Comparison of ENCODE assay signal across 8 cellular contexts in genomic region chr1:18903313-18903671, GRCh38. TPM values are rescaled to one million over a fixed set of nuclear protein-coding genes. Genes with fewer than 3 reads are reported as not detected.
DNase-seq lines count a peak whose midpoint lies in the region; ATAC-seq and TF ChIP-seq lines count a peak whose summit lies in the region.

No MANE protein-coding gene starts in this region.

- H3K27me3 ChIP-seq in heart right ventricle (no peaks in the 10 kb centered on the region), brain microvascular endothelial cell (replicated peaks) (no peaks in the 10 kb centered on the region), mesendoderm (ENCODE audit: insufficient read depth, low read length, poor library complexity) (no peaks in the 10 kb centered on the region), uterus (no peaks in the 10 kb centered on the region)

- TF ChIP-seq CTCF in heart right ventricle (IDR thresholded peaks at IDR 0.05): no peak
- no peak for TF ChIP-seq CTCF in brain microvascular endothelial cell (IDR thresholded peaks at IDR 0.05; ENCODE audit: low read depth, low read length, missing control alignments)
- no peak for TF ChIP-seq CTCF in uterus (IDR thresholded peaks at IDR 0.05)

- no peak overlapping the region for H4K8ac ChIP-seq in mesendoderm (ENCODE audit: low read depth, low read length)

- peak overlapping the region; percentile 68 to 96 (median 81) for H3K4me3 ChIP-seq in heart right ventricle
- peak overlapping the region; percentile 81 for H3K4me3 ChIP-seq in brain microvascular endothelial cell (ENCODE audit: low read depth, low read length)
- H3K4me3 ChIP-seq in mesendoderm (ENCODE audit: low read length): peak overlapping the region; percentile 55
- H3K4me3 ChIP-seq in uterus: peak overlapping the region; percentile 56 to 73

- no peak for TF ChIP-seq POLR2A in uterus (IDR thresholded peaks at IDR 0.05)

- no peak overlapping the region for H2BK15ac ChIP-seq in mesendoderm (replicated peaks; ENCODE audit: low read depth)

- H2BK120ac ChIP-seq in mesendoderm (ENCODE audit: low read depth, low read length): no peak overlapping the region

- in situ Hi-C loops in brain microvascular endothelial cell (cut with HindIII; ENCODE audit: low pct_ligation_motif_present, low sequenced_read_pairs): loop anchor here (10.0 kb wide), 1 partner anchor 182 kb away; no protein-coding TSS in a partner anchor

- 56 to 65% methylated on average over 7 of the region's 7 CpGs for WGBS in heart right ventricle, 2 donors
- no CpG with 5 or more reads among the region's 7 CpGs for WGBS in mesendoderm (ENCODE audit: extremely low coverage, insufficient coverage, low lambda C conversion rate)

- intact Hi-C loops in heart right ventricle (cut with DNase I): loop anchor here in 4 of 10 donors (10.0 kb wide), 3 partner anchors 52 to 342 kb away; partner anchors contain the start of gene IFFO2 (in 2 of the 4)
- intact Hi-C loops in Right ventricle myocardium superior (cut with DNase I): no loop called here
- intact Hi-C loops in uterus (cut with DNase I; ENCODE audit: low total_unique reads): no loop called here

- H3K23ac ChIP-seq in mesendoderm (ENCODE audit: low read length): no peak overlapping the region

- H3K79me1 ChIP-seq in mesendoderm (ENCODE audit: low read length): no peaks in the 10 kb centered on the region

- H3K9ac ChIP-seq in mesendoderm (ENCODE audit: low read length): peak overlapping the region; percentile 84

- no peak overlapping the region for H2BK5ac ChIP-seq in mesendoderm (ENCODE audit: low read length)

- H3K56ac ChIP-seq in mesendoderm (ENCODE audit: low read length): peak overlapping the region; percentile 92

- H3K36me3 ChIP-seq in heart right ventricle: peaks cover 0 to 7% (median 0%) of the 10 kb centered on the region in 9 donors
- H3K36me3 ChIP-seq in brain microvascular endothelial cell (replicated peaks): peaks cover 5% of the 10 kb centered on the region
- no peaks in the 10 kb centered on the region for H3K36me3 ChIP-seq in mesendoderm (ENCODE audit: control insufficient read depth, insufficient read depth, low read length)
- H3K36me3 ChIP-seq in uterus: no peaks in the 10 kb centered on the region

- H3K4ac ChIP-seq in mesendoderm (ENCODE audit: low read depth, low read length): no peak overlapping the region

- H4K5ac ChIP-seq in mesendoderm (ENCODE audit: low read length): no peak overlapping the region

- H3K9me3 ChIP-seq in heart right ventricle: no peaks in the 10 kb centered on the region
- no peaks in the 10 kb centered on the region for H3K9me3 ChIP-seq in uterus

- DNase-seq in heart right ventricle: no peak
- no peak for DNase-seq in Right ventricle myocardium superior
- DNase-seq in brain microvascular endothelial cell: no peak
- DNase-seq in mesendoderm: no peak
- no peak for DNase-seq in uterus
- DNase-seq in glomerular visceral epithelial cell (ENCODE audit: extremely low spot score): no peak
- DNase-seq in HT-29 (ENCODE audit: low spot score): no peak
- no peak for DNase-seq in DMS79 (lab: John Stamatoyannopoulos, UW)

- peaks cover 14 to 45% (median 41%) of the 10 kb centered on the region in 9 donors for H3K4me1 ChIP-seq in heart right ventricle
- H3K4me1 ChIP-seq in mesendoderm (ENCODE audit: control insufficient read depth, low read depth, low read length): peaks cover 4% of the 10 kb centered on the region
- H3K4me1 ChIP-seq in uterus: no peaks in the 10 kb centered on the region

- H3K4me2 ChIP-seq in mesendoderm (ENCODE audit: low read length): peak overlapping the region; percentile 88

- no peak overlapping the region for H3K18ac ChIP-seq in mesendoderm (ENCODE audit: low read length)

- H2AK5ac ChIP-seq in mesendoderm (ENCODE audit: low read length): no peak overlapping the region

- H3K27ac ChIP-seq in heart right ventricle (peak overlapping the region; percentile 85 to 96 (median 92)), brain microvascular endothelial cell (peak overlapping the region; percentile 90), mesendoderm (ENCODE audit: low read depth, low read length) (no peak overlapping the region), uterus (peak overlapping the region; percentile 90 to 93)

- no peaks in the 10 kb centered on the region for H3K79me2 ChIP-seq in mesendoderm (ENCODE audit: control insufficient read depth, insufficient read depth, low read length)

- ATAC-seq in heart right ventricle (no peak), Right ventricle myocardium superior (ENCODE audit: poor library complexity) (no peak)

RNA-seq across cellular contexts. Expression of gene ALDH4A1, which starts 0.9 kb away (rescaled TPM):
- total RNA-seq in heart right ventricle: 10 to 100 TPM; 18.5 to 60.8 (median 44.7) TPM
- 10 to 100 TPM; 12.7 to 24.0 TPM for polyA plus RNA-seq in heart right ventricle
- 29.3 TPM for total RNA-seq in Right ventricle myocardium superior
- 12.5 TPM for polyA plus RNA-seq in mesendoderm (2013, experiment 1 of 2)
- polyA plus RNA-seq in mesendoderm (2013, experiment 2 of 2): 11.6 TPM
- 10 to 100 TPM in 2 of 4 donors, 1 to 10 TPM in 2; 2.6 to 18.5 (median 10.3) TPM for total RNA-seq in uterus
- 60.7 and 68.0 TPM in 2 replicates for total RNA-seq in HT-29 (2014; rRNA removed; shearing (Covaris generic))

RNA-seq across cellular contexts. Expression of gene TAS1R2, which starts 43.8 kb away (rescaled TPM):
- not detected for total RNA-seq in heart right ventricle
- not detected for polyA plus RNA-seq in heart right ventricle
- not detected for total RNA-seq in Right ventricle myocardium superior
- polyA plus RNA-seq in mesendoderm (2013, experiment 1 of 2): not detected
- not detected for polyA plus RNA-seq in mesendoderm (2013, experiment 2 of 2)
- total RNA-seq in uterus: under 1 TPM in 1 of 4 donors, not detected in 3; 0.27 TPM
- total RNA-seq in HT-29 (2014; rRNA removed; shearing (Covaris generic)): not detected in 2 replicates

RNA-seq across cellular contexts. Expression of gene IFFO2, which starts 53.2 kb away (rescaled TPM):
- total RNA-seq in heart right ventricle (1 to 10 TPM; 3.2 to 8.2 (median 4.7) TPM), Right ventricle myocardium superior (4.4 TPM), uterus (10 to 100 TPM in 1 of 4 donors, 1 to 10 TPM in 3; 4.1 to 19.4 (median 7.3) TPM)
- polyA plus RNA-seq in heart right ventricle: 1 to 10 TPM; 2.2 to 2.3 TPM
- polyA plus RNA-seq in mesendoderm (2013, experiment 1 of 2): 10.7 TPM
- 11.3 TPM for polyA plus RNA-seq in mesendoderm (2013, experiment 2 of 2)
- total RNA-seq in HT-29 (2014; rRNA removed; shearing (Covaris generic)): 93.6 and 101 TPM in 2 replicates
